In the genomic region with DNA sequence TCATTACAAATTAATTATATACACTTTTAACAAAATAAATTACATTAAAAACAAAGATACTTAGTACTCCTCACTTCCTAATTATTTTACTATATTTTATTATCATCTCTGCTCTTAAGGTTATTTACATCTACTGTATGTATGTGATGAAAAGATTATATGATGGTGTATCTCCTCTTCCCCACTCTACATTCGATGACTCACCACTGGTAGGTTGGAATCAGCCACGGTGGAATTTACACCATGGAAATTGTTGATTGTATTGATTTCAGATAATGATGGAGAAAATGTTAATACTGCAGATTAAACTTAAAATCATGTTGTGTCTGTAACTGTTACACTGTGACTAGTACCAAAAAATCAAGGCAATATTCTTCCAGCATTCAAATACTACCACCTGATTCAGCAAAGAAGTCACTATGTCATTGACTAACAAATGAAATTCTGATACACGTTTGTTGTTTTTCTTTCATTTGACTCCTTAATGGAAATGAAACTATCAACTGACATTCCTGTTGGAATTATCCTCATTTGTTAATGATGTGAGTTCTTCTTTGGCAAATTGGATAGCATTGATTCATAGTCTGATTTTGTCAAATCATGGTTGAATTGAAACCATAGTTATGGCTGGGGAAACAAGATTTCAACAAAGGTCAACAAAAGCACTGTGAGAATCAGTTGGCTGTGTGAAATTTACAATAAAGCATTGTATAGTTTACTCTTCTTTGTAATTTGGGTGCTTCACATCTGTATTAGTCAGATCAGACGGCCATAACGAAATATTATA, we compare ENCODE assay signal across 1 cellular context.
TF ChIP-seq lines count a peak whose summit lies in the region.

No MANE protein-coding gene starts in this region.

TF ChIP-seq in GM23338, 12 proteins besides CTCF, POLR2A, EP300 and RAD21 (continued from another document):
- TF ChIP-seq, protein P1, sequence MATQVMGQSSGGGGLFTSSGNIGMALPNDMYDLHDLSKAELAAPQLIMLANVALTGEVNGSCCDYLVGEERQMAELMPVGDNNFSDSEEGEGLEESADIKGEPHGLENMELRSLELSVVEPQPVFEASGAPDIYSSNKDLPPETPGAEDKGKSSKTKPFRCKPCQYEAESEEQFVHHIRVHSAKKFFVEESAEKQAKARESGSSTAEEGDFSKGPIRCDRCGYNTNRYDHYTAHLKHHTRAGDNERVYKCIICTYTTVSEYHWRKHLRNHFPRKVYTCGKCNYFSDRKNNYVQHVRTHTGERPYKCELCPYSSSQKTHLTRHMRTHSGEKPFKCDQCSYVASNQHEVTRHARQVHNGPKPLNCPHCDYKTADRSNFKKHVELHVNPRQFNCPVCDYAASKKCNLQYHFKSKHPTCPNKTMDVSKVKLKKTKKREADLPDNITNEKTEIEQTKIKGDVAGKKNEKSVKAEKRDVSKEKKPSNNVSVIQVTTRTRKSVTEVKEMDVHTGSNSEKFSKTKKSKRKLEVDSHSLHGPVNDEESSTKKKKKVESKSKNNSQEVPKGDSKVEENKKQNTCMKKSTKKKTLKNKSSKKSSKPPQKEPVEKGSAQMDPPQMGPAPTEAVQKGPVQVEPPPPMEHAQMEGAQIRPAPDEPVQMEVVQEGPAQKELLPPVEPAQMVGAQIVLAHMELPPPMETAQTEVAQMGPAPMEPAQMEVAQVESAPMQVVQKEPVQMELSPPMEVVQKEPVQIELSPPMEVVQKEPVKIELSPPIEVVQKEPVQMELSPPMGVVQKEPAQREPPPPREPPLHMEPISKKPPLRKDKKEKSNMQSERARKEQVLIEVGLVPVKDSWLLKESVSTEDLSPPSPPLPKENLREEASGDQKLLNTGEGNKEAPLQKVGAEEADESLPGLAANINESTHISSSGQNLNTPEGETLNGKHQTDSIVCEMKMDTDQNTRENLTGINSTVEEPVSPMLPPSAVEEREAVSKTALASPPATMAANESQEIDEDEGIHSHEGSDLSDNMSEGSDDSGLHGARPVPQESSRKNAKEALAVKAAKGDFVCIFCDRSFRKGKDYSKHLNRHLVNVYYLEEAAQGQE (IDR thresholded peaks at IDR 0.05; ENCODE audit: unreplicated experiment), result no peak
- no peak for TF ChIP-seq ZNF114 (CRISPR knock-in tag; IDR thresholded peaks at IDR 0.05)
- TF ChIP-seq, protein P2, sequence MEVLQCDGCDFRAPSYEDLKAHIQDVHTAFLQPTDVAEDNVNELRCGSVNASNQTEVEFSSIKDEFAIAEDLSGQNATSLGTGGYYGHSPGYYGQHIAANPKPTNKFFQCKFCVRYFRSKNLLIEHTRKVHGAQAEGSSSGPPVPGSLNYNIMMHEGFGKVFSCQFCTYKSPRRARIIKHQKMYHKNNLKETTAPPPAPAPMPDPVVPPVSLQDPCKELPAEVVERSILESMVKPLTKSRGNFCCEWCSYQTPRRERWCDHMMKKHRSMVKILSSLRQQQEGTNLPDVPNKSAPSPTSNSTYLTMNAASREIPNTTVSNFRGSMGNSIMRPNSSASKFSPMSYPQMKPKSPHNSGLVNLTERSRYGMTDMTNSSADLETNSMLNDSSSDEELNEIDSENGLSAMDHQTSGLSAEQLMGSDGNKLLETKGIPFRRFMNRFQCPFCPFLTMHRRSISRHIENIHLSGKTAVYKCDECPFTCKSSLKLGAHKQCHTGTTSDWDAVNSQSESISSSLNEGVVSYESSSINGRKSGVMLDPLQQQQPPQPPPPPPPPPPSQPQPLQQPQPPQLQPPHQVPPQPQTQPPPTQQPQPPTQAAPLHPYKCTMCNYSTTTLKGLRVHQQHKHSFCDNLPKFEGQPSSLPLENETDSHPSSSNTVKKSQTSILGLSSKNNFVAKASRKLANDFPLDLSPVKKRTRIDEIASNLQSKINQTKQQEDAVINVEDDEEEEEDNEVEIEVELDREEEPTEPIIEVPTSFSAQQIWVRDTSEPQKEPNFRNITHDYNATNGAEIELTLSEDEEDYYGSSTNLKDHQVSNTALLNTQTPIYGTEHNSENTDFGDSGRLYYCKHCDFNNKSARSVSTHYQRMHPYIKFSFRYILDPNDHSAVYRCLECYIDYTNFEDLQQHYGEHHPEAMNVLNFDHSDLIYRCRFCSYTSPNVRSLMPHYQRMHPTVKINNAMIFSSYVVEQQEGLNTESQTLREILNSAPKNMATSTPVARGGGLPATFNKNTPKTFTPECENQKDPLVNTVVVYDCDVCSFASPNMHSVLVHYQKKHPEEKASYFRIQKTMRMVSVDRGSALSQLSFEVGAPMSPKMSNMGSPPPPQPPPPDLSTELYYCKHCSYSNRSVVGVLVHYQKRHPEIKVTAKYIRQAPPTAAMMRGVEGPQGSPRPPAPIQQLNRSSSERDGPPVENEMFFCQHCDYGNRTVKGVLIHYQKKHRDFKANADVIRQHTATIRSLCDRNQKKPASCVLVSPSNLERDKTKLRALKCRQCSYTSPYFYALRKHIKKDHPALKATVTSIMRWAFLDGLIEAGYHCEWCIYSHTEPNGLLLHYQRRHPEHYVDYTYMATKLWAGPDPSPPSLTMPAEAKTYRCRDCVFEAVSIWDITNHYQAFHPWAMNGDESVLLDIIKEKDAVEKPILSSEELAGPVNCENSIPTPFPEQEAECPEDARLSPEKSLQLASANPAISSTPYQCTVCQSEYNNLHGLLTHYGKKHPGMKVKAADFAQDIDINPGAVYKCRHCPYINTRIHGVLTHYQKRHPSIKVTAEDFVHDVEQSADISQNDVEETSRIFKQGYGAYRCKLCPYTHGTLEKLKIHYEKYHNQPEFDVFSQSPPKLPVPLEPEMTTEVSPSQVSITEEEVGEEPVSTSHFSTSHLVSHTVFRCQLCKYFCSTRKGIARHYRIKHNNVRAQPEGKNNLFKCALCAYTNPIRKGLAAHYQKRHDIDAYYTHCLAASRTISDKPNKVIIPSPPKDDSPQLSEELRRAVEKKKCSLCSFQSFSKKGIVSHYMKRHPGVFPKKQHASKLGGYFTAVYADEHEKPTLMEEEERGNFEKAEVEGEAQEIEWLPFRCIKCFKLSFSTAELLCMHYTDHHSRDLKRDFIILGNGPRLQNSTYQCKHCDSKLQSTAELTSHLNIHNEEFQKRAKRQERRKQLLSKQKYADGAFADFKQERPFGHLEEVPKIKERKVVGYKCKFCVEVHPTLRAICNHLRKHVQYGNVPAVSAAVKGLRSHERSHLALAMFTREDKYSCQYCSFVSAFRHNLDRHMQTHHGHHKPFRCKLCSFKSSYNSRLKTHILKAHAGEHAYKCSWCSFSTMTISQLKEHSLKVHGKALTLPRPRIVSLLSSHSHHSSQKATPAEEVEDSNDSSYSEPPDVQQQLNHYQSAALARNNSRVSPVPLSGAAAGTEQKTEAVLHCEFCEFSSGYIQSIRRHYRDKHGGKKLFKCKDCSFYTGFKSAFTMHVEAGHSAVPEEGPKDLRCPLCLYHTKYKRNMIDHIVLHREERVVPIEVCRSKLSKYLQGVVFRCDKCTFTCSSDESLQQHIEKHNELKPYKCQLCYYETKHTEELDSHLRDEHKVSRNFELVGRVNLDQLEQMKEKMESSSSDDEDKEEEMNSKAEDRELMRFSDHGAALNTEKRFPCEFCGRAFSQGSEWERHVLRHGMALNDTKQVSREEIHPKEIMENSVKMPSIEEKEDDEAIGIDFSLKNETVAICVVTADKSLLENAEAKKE (CRISPR knock-in tag; IDR thresholded peaks at IDR 0.05), result no peak
- TF ChIP-seq STAT1 (IDR thresholded peaks at IDR 0.05; ENCODE audit: unreplicated experiment), result no peak
- no peak for TF ChIP-seq NANOG (IDR thresholded peaks at IDR 0.05; ENCODE audit: borderline replicate concordance)
- TF ChIP-seq EZH2phosphoT487 (IDR thresholded peaks at IDR 0.05; ENCODE audit: unreplicated experiment), result no peak
TF ChIP-seq in GM23338: peak in this region for 0.
